ENCODE assay signal across 19 cellular contexts in genomic region chr12:124140889-124141550, GRCh38.
DNase-seq lines count a peak whose midpoint lies in the region; ATAC-seq and TF ChIP-seq lines count a peak whose summit lies in the region.
"Had no signal": no experiment of that assay in that cellular context is flagged by ENCODE, and none has a peak within 500 bp of the region (broad histone marks: within the 10 kb centered on the region; RNA-seq: fewer than 3 reads in every experiment).

No MANE protein-coding gene starts in this region.

- H3K9me2 ChIP-seq in GM23338 (ENCODE audit: insufficient read depth): no peaks in the 10 kb centered on the region

- intact Hi-C loops in stomach (cut with DNase I; ENCODE audit: low total_unique reads): no loop called here

- H3K9ac ChIP-seq in neural progenitor cell: no peak overlapping the region
- H3K9ac ChIP-seq: GM23248 had no signal

- TF ChIP-seq CTCF in GM23338 (conservative IDR thresholded peaks at IDR 0.05; ENCODE audit: low read depth in 2 of 2) (no peak), neural progenitor cell (IDR thresholded peaks at IDR 0.05) (no peak), stomach (IDR thresholded peaks at IDR 0.05) (no peak)

- peak; percentile 88 for ATAC-seq in GM23338
- ATAC-seq: CD8-positive, alpha-beta T cell had no signal

- H3F3A ChIP-seq in GM23338 (replicated peaks; ENCODE audit: low read depth) (peaks cover 20% of the 10 kb centered on the region), neural progenitor cell (ENCODE audit: low read depth) (peaks cover 20% of the 10 kb centered on the region)

- DNase-seq in GM23338 (ENCODE audit: low spot score): peak; percentile 91
- DNase-seq in SK-N-DZ (ENCODE audit: low spot score): peak; percentile 81
- DNase-seq in iPS DF 19.7 (ENCODE audit: low read depth, low spot score): peak; percentile 96
- DNase-seq in neural progenitor cell (ENCODE audit: low spot score): peak; percentile 66
- DNase-seq in NCI-H524 (lab: John Stamatoyannopoulos, UW): no peak
- no peak for DNase-seq in activated naive CD8-positive, alpha-beta T cell treated with anti-CD3 and anti-CD28 coated beads for 36 hours
- DNase-seq in stomach: no peak
- DNase-seq: CD8-positive, alpha-beta T cell; DMS79 treated with DMSO at 0.1 percent for 48 hours; GF-D8; GM23248; HFFc6; KG1; NCI-H1092 treated with DMSO at 0.1 percent for 48 hours; NCI-H1694 treated with DMSO at 0.1 percent for 48 hours; NCI-H446 treated with DMSO at 0.1 percent for 48 hours; NCI-H774; SIG-M5 had no signal

- H2AFZ ChIP-seq in GM23338 (no peak overlapping the region), neural progenitor cell (replicated peaks) (peak overlapping the region; percentile 61)
- H2AFZ ChIP-seq: GM23248 had no signal

- H3K27me3 Mint-ChIP-seq in GM23338 (ENCODE audit: insufficient read depth, low read depth, poor library complexity) (peaks cover 24% of the 10 kb centered on the region), neural progenitor cell (ENCODE audit: insufficient read depth, low read depth) (peaks cover 20% of the 10 kb centered on the region)
- peaks cover 27% of the 10 kb centered on the region for H3K27me3 Mint-ChIP-seq in activated naive CD8-positive, alpha-beta T cell treated with anti-CD3 and anti-CD28 coated beads for 36 hours

- peak overlapping the region; percentile 98 for H3K27ac Mint-ChIP-seq in GM23338
- H3K27ac Mint-ChIP-seq in neural progenitor cell: peak overlapping the region; percentile 68
- no peak overlapping the region for H3K27ac Mint-ChIP-seq in activated naive CD8-positive, alpha-beta T cell treated with anti-CD3 and anti-CD28 coated beads for 36 hours
- H3K27ac Mint-ChIP-seq: B cell; CD8-positive, alpha-beta T cell; HFFc6 had no signal

- no peak for TF ChIP-seq EP300 in stomach (IDR thresholded peaks at IDR 0.05)

- H3K36me3 ChIP-seq in GM23338 (ENCODE audit: insufficient read depth) (no peaks in the 10 kb centered on the region), neural progenitor cell (no peaks in the 10 kb centered on the region), stomach (no peaks in the 10 kb centered on the region)

- peaks cover 67% of the 10 kb centered on the region for H3K36me3 Mint-ChIP-seq in GM23338 (ENCODE audit: low read depth)
- H3K36me3 Mint-ChIP-seq in neural progenitor cell: peaks cover 13% of the 10 kb centered on the region
- H3K36me3 Mint-ChIP-seq in activated naive CD8-positive, alpha-beta T cell treated with anti-CD3 and anti-CD28 coated beads for 36 hours: peaks cover 4% of the 10 kb centered on the region
- H3K36me3 Mint-ChIP-seq: CD8-positive, alpha-beta T cell had no signal

- H4K20me1 ChIP-seq in GM23338 (replicated peaks; ENCODE audit: insufficient read depth): no peaks in the 10 kb centered on the region
- H4K20me1 ChIP-seq in neural progenitor cell (ENCODE audit: low read depth): no peaks in the 10 kb centered on the region

- H3K4me3 ChIP-seq in GM23338 (peak overlapping the region; percentile 15; the same call in 1 of the 2 replicates), neural progenitor cell (no peak overlapping the region), stomach (no peak overlapping the region)
- H3K4me3 ChIP-seq: GM23248 had no signal

- H3K4me1 ChIP-seq in GM23338 (ENCODE audit: insufficient read depth) (peaks cover 30% of the 10 kb centered on the region), neural progenitor cell (peaks cover 12% of the 10 kb centered on the region), stomach (peaks cover 0 to 4% (median 0%) of the 10 kb centered on the region in 4 donors)

- H3K27me3 ChIP-seq in GM23338 (ENCODE audit: insufficient read depth) (no peaks in the 10 kb centered on the region), neural progenitor cell (no peaks in the 10 kb centered on the region), stomach (no peaks in the 10 kb centered on the region)

- no peaks in the 10 kb centered on the region for H3K79me2 ChIP-seq in GM23338 (replicated peaks; ENCODE audit: insufficient read depth)
- no peaks in the 10 kb centered on the region for H3K79me2 ChIP-seq in neural progenitor cell (ENCODE audit: low read depth)

- H3K9me3 ChIP-seq in neural progenitor cell (ENCODE audit: low read depth) (peaks cover 6% of the 10 kb centered on the region), stomach (peaks cover 0 to 17% (median 8%) of the 10 kb centered on the region in 4 donors)

- H3K9me3 Mint-ChIP-seq in GM23338: peaks cover 57% of the 10 kb centered on the region
- H3K9me3 Mint-ChIP-seq in neural progenitor cell: peaks cover 45% of the 10 kb centered on the region
- H3K9me3 Mint-ChIP-seq in activated naive CD8-positive, alpha-beta T cell treated with anti-CD3 and anti-CD28 coated beads for 36 hours: peaks cover 6% of the 10 kb centered on the region

- WGBS in stomach, 5 donors: 65 to 76% (median 71%) methylated on average over 11 of the region's 11 CpGs

- TF ChIP-seq POLR2A in stomach (IDR thresholded peaks at IDR 0.05): no peak

- H3K4me1 Mint-ChIP-seq in GM23338: peaks cover 50% of the 10 kb centered on the region
- H3K4me1 Mint-ChIP-seq in neural progenitor cell: peaks cover 33% of the 10 kb centered on the region
- H3K4me1 Mint-ChIP-seq in activated naive CD8-positive, alpha-beta T cell treated with anti-CD3 and anti-CD28 coated beads for 36 hours: no peaks in the 10 kb centered on the region
- H3K4me1 Mint-ChIP-seq: B cell had no signal

- H3K27ac ChIP-seq in GM23338 (ENCODE audit: low read depth) (peak overlapping the region; percentile 99), neural progenitor cell (peak overlapping the region; percentile 69), stomach (no peak overlapping the region)
- H3K27ac ChIP-seq: GM23248 had no signal

- H3K4me3 Mint-ChIP-seq in GM23338 (peak overlapping the region; percentile 24; the same call in 2 of the 3 replicates), neural progenitor cell (peak overlapping the region; percentile 19)
- no peak overlapping the region for H3K4me3 Mint-ChIP-seq in activated naive CD8-positive, alpha-beta T cell treated with anti-CD3 and anti-CD28 coated beads for 36 hours
- H3K4me3 Mint-ChIP-seq: B cell; CD8-positive, alpha-beta T cell; HFFc6 had no signal

- H3K4me2 ChIP-seq in GM23338 (peak overlapping the region; percentile 58), neural progenitor cell (peak overlapping the region; percentile 39)

TF ChIP-seq in GM23338, 12 proteins besides CTCF, POLR2A, EP300 and RAD21 (continues in another document):
- TF ChIP-seq JUNB (IDR thresholded peaks at IDR 0.05; ENCODE audit: unreplicated experiment): no peak
- no peak for TF ChIP-seq EZH2phosphoT487 (IDR thresholded peaks at IDR 0.05; ENCODE audit: unreplicated experiment)
- TF ChIP-seq POLR2AphosphoS5 (IDR thresholded peaks at IDR 0.05; ENCODE audit: low read depth): no peak
- TF ChIP-seq ZNF114 (CRISPR knock-in tag; IDR thresholded peaks at IDR 0.05): no peak
- no peak for TF ChIP-seq EZH2 (IDR thresholded peaks at IDR 0.05; ENCODE audit: low read depth, unreplicated experiment)
- peak; percentile 82; the same call in 1 of the 2 replicates for TF ChIP-seq NANOG (IDR thresholded peaks at IDR 0.05; ENCODE audit: borderline replicate concordance)
- no peak for TF ChIP-seq STAT1 (IDR thresholded peaks at IDR 0.05; ENCODE audit: unreplicated experiment)
- TF ChIP-seq ETS1 (IDR thresholded peaks at IDR 0.05): no peak
- no peak for TF ChIP-seq REST (IDR thresholded peaks at IDR 0.05; ENCODE audit: unreplicated experiment)
- peak; percentile 67; the same call in 1 of the 2 replicates for TF ChIP-seq CREB1 (CRISPR knock-in tag; IDR thresholded peaks at IDR 0.05; ENCODE audit: low read depth)
- no peak for TF ChIP-seq ZNF331 (CRISPR knock-in tag; IDR thresholded peaks at IDR 0.05; ENCODE audit: low read depth)

Comparison
In these comparisons a context has a peak if more than half of its experiments do, and no peak if none do; other contexts are left out.
1. DNase-seq: peak in GM23338 (single experiment), SK-N-DZ (single experiment), iPS DF 19.7 (single experiment) and neural progenitor cell (single experiment); none in NCI-H524 (0 of 2), activated naive CD8-positive, alpha-beta T cell treated with anti-CD3 and anti-CD28 coated beads for 36 hours (single experiment) and stomach (single experiment).
2. H3K27ac ChIP-seq: peak in GM23338 (single experiment) and neural progenitor cell (single experiment); none in stomach (0 of 5).